In genomic region chr4:41257257-41257900, GRCh38 we compare ENCODE assay signal across 8 cellular contexts. TPM values are rescaled to one million over a fixed set of nuclear protein-coding genes. Genes with fewer than 3 reads are reported as not detected.
DNase-seq lines count a peak whose midpoint lies in the region; ATAC-seq, FAIRE-seq and TF ChIP-seq lines count a peak whose summit lies in the region.

No MANE protein-coding gene starts in this region.

- no peak for TF ChIP-seq RAD21 in A549 (conservative IDR thresholded peaks at IDR 0.05 in 1 of 2, IDR thresholded peaks at IDR 0.05 in 1 of 2)

- H3K9me2 ChIP-seq in PC-3 (replicated peaks; ENCODE audit: low read length), result no peaks in the 10 kb centered on the region

- ATAC-seq in A549 (peak; percentile 74 to 84), GM18502 (IDR thresholded peaks at IDR 0.05; ENCODE audit: poor library complexity, unreplicated experiment) (peak; percentile 76), HG03342 (IDR thresholded peaks at IDR 0.05; ENCODE audit: unreplicated experiment) (peak; percentile 46), PC-3 (no peak)

- CTCF ChIA-PET in A549 (lab: Yijun Ruan, JAX) (interaction anchor here (1.7 kb wide), 2 partner anchors 101 to 349 kb away, joined by 4 read pairs; no protein-coding TSS in a partner anchor), PC-3 (lab: Charles Lee) (no interaction called here)

- DNase-seq in A549 (ENCODE audit: low read depth in 1 of 2, low spot score in 1 of 2) (peak; percentile 24 to 79), PC-3 (no peak), cardiac fibroblast (ENCODE audit: low read depth in 2 of 2) (peak; percentile 49 to 51), islet precursor cell (peak; percentile 74), mucosa of gallbladder (ENCODE audit: low spot score) (no peak)
- DNase-seq in stimulated activated CD4-positive, alpha-beta T cell treated with anti-CD3 and anti-CD28 coated beads, Interleukin-12 subunit alpha, Interleukin-12 subunit beta, amount 100 ng/mL, for 24 hours (ENCODE audit: low read depth in 2 of 2), result peak; percentile 5 to 21

- peak overlapping the region; percentile 99 for H3K4me3 ChIP-seq in A549
- no peak overlapping the region for H3K4me3 ChIP-seq in PC-3 (ENCODE audit: low read length)
- H3K4me3 ChIP-seq in cardiac fibroblast (replicated peaks in 1 of 2; ENCODE audit: low read depth in 2 of 2, low read length in 2 of 2), result peak overlapping the region; percentile 67 to 74

- no peaks in the 10 kb centered on the region for H4K20me1 ChIP-seq in PC-3 (ENCODE audit: low read length)

- BruUV-seq in PC-3 (replicated peaks; lab: Mats Ljungman, UMichigan), result no TSS peak

- no peak for FAIRE-seq in A549 (lab: Jason Lieb, UNC)

- H3K4me2 ChIP-seq in A549 (peak overlapping the region; percentile 92), PC-3 (ENCODE audit: low read length) (no peak overlapping the region)

- no peak for TF ChIP-seq EP300 in A549 (IDR thresholded peaks at IDR 0.05)

- H3K9me3 ChIP-seq in A549, result no peaks in the 10 kb centered on the region
- no peaks in the 10 kb centered on the region for H3K9me3 ChIP-seq in PC-3 (ENCODE audit: low read length)

- no peaks in the 10 kb centered on the region for H3K79me2 ChIP-seq in PC-3 (ENCODE audit: low read length)

- H3K27ac ChIP-seq in A549, result peak overlapping the region; percentile 99
- no peak overlapping the region for H3K27ac ChIP-seq in PC-3 (ENCODE audit: low read length)

- intact Hi-C loops in PC-3 (cut with micrococcal nuclease), result no loop called here

- TF ChIP-seq POLR2A in A549 (IDR thresholded peaks at IDR 0.05; ENCODE audit: low read length), result no peak

- H3K4me1 ChIP-seq in A549, result peaks cover 33% of the 10 kb centered on the region
- no peaks in the 10 kb centered on the region for H3K4me1 ChIP-seq in PC-3 (ENCODE audit: insufficient read depth, low read length)

- TF ChIP-seq CTCF in A549 (IDR thresholded peaks at IDR 0.05), result no peak
- TF ChIP-seq CTCF in PC-3 (conservative IDR thresholded peaks at IDR 0.05; ENCODE audit: low read depth, low read length), result no peak
- TF ChIP-seq CTCF in cardiac fibroblast (IDR thresholded peaks at IDR 0.05; ENCODE audit: low read depth, low read length), result no peak

- POLR2A ChIA-PET in A549 (lab: Yijun Ruan, JAX) (interaction anchor here (1.0 to 4.7 kb wide), 13 partner anchors 9 to 360 kb away, joined by 3 to 72 read pairs (median 6); partner anchors contain the start of gene APBB2), PC-3 (lab: Charles Lee; ENCODE audit: unreplicated experiment) (interaction anchor here (0.7 kb wide), 1 partner anchor 104 kb away, joined by 3 read pairs; no protein-coding TSS in a partner anchor)

- peak overlapping the region; percentile 69; the same call in 1 of the 2 replicates for H2AFZ ChIP-seq in PC-3 (ENCODE audit: low read length)

- no peaks in the 10 kb centered on the region for H3K36me3 ChIP-seq in PC-3 (ENCODE audit: low read depth, low read length)

- H3K27me3 ChIP-seq in PC-3 (ENCODE audit: low read length), result no peaks in the 10 kb centered on the region

- no peak overlapping the region for H3K9ac ChIP-seq in PC-3 (ENCODE audit: low read length)

- no peaks in the 10 kb centered on the region for H3F3A ChIP-seq in PC-3 (ENCODE audit: low read length, unreplicated experiment)

- WGBS in A549 (ENCODE audit: missing lambda C conversion rate), result no CpG with 5 or more reads among the region's 69 CpGs

TF ChIP-seq in A549, 52 proteins besides CTCF, POLR2A, EP300 and RAD21:
- TF ChIP-seq BHLHE40 (IDR thresholded peaks at IDR 0.05; ENCODE audit: low read depth, low read length) (peak; percentile 28; the same call in 1 of the 2 replicates), MAX (IDR thresholded peaks at IDR 0.05) (peak; percentile 92), BCL3 (IDR thresholded peaks at IDR 0.05) (no peak), NFE2L2 (conservative IDR thresholded peaks at IDR 0.05; ENCODE audit: low read length) (peak; percentile 38; the same call in 1 of the 2 replicates), MAFK (IDR thresholded peaks at IDR 0.05; ENCODE audit: partially characterized antibody) (peak; percentile 89), E2F6 (IDR thresholded peaks at IDR 0.05; ENCODE audit: borderline replicate concordance, low read depth) (peak; percentile 73; the same call in 1 of the 2 replicates), NR3C1 (IDR thresholded peaks at IDR 0.05) (no peak), ZC3H11A (IDR thresholded peaks at IDR 0.05) (no peak), FOXS1 (CRISPR knock-in tag; IDR thresholded peaks at IDR 0.05) (no peak), HOXB5 (CRISPR knock-in tag; IDR thresholded peaks at IDR 0.05) (no peak)

RNA-seq across cellular contexts. Expression of gene UCHL1, which starts 0.7 kb away (rescaled TPM):
- polyA plus RNA-seq in A549 (2011; rRNA removed), result 1,819 and 1,981 TPM in 2 replicates
- 1,534 and 1,760 TPM in 2 replicates for polyA plus RNA-seq in A549 (2012; cell fraction: cytosol; rRNA removed)
- polyA plus RNA-seq in A549 (2012; cell fraction: nucleus; rRNA removed), result 2,660 and 5,319 TPM in 2 replicates
- 953 to 989 TPM (median 980 TPM) in 3 replicates for polyA plus RNA-seq in A549 (2017; fragmentation: RNase III; extraction: RNeasy Plus Mini Kit Qiagen cat#74134 plus additional on column Dnase treatment)
- polyA minus RNA-seq in A549 (2011; rRNA and poly(A)+ RNA removed), result 406 and 486 TPM in 2 replicates
- 0.63 and 1.8 TPM in 2 replicates for total RNA-seq in PC-3 (2014; rRNA removed)
- 12.8 TPM for total RNA-seq in mucosa of gallbladder

RNA-seq across cellular contexts. Expression of gene APBB2, which starts 43.0 kb away (rescaled TPM):
- polyA plus RNA-seq in A549 (2011; rRNA removed) (31.3 and 31.9 TPM in 2 replicates), A549 (2017; fragmentation: RNase III; extraction: RNeasy Plus Mini Kit Qiagen cat#74134 plus additional on column Dnase treatment) (8.3 to 9.9 TPM (median 9.6 TPM) in 3 replicates)
- polyA plus RNA-seq in A549 (2012; cell fraction: cytosol; rRNA removed), result 12.3 and 12.9 TPM in 2 replicates
- 12.0 and 15.6 TPM in 2 replicates for polyA plus RNA-seq in A549 (2012; cell fraction: nucleus; rRNA removed)
- 54.3 and 57.4 TPM in 2 replicates for polyA minus RNA-seq in A549 (2011; rRNA and poly(A)+ RNA removed)
- total RNA-seq in PC-3 (2014; rRNA removed) (24.7 and 26.7 TPM in 2 replicates), mucosa of gallbladder (44.9 TPM)

Comparison
In these comparisons a context has a peak if more than half of its experiments do, and no peak if none do; other contexts are left out.
1. DNase-seq: peak in A549 (2 of 2), cardiac fibroblast (2 of 2), islet precursor cell (single experiment) and stimulated activated CD4-positive, alpha-beta T cell treated with anti-CD3 and anti-CD28 coated beads, Interleukin-12 subunit alpha, Interleukin-12 subunit beta, amount 100 ng/mL, for 24 hours (2 of 2); none in PC-3 (single experiment) and mucosa of gallbladder (single experiment).